ENCODE assay signal across 2 cellular contexts in the genomic region with DNA sequence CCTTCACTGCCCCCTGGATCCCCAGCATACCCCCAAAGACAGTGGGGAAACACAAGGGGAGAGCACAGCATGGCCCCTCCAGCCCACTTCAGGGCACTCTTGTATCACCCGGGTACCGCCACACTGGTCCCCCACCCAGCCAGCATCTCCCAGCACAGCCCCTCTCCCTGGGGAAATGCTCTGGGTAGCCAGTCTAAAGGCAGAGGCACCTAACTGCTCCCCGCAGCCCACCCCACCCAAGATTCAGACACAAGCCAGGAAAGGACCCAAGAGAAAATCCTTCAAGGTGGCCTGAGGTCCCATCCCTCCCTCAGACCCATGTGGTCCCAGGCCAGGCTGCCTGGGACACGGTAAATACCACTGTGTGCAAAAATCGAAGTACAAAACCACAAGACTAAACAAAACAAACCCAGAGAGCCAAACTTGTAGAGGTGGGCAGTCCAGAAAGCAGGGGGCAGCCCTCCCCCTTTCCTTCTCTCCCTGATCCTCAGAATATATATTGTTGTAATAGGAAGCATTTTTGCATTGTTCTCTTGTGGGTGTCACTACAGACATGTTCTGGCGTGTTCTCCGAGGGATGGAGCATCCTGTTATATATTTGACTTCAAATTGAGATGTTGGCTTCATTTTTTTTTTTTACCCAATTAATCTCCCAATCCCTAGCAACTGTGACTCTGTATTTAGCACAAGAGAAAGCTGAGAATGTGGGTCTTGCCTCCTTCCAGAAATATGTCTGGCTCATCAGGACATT.
TF ChIP-seq lines count a peak whose summit lies in the region.

No MANE protein-coding gene starts in this region.

TF ChIP-seq in GM23338, 12 proteins besides CTCF, POLR2A, EP300 and RAD21:
- TF ChIP-seq STAT1 (IDR thresholded peaks at IDR 0.05; ENCODE audit: unreplicated experiment) = no peak
- TF ChIP-seq NANOG (IDR thresholded peaks at IDR 0.05; ENCODE audit: borderline replicate concordance) = no peak

TF ChIP-seq in GM12891, 5 proteins besides CTCF, POLR2A, EP300 and RAD21:
- TF ChIP-seq SPI1 (IDR thresholded peaks at IDR 0.05; ENCODE audit: low read depth, low read length) = no peak
